ENCODE assay signal across 26 cellular contexts in the genomic region with DNA sequence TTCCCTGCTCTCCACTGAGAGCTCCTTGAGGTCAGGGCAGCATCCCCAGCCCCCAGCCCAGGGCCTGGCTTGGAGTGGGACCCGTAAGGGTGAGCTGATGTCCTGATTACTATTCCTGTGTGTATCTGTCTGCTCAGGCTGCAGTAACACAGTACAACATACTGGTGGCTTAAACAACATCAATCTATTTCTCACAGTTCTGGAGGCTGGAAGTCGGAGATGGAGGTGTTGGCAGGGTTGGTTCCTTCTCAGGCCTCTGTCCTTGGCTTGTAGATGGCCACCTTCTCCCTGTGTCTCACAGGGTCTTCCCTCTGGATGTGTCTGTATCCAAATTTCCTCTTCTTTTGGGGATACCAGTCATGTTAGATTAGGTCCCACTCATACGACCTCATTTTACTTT.
"Had no signal": no experiment of that assay in that cellular context is flagged by ENCODE, and none has a peak within 500 bp of the region (broad histone marks: within the 10 kb centered on the region; RNA-seq: fewer than 3 reads in every experiment).

No MANE protein-coding gene starts in this region.

- H3K4me3 Mint-ChIP-seq: dendritic cell treated with granulocyte-macrophage colony-stimulating factor and Interleukin-4, amounts not matched to agents 40 ng/mL and 50 ng/mL, for 4 days; mesothelial cell of epicardium; stimulated activated effector memory CD8-positive, alpha-beta T cell treated with anti-CD3 and anti-CD28 coated beads, Interleukin-12 subunit alpha, Interleukin-12 subunit beta, amount 100 ng/mL, for 72 hours had no signal

- H3K4me1 Mint-ChIP-seq: mesothelial cell of epicardium had no signal

- H3K79me2 ChIP-seq: hepatocyte, parathyroid adenoma had no signal

- H3K9me3 ChIP-seq: colonic mucosa, heart left ventricle, mucosa of descending colon, testis, tibial artery, upper lobe of left lung had no signal

- H3K36me3 Mint-ChIP-seq: mesothelial cell of epicardium; stimulated activated effector memory CD8-positive, alpha-beta T cell treated with anti-CD3 and anti-CD28 coated beads, Interleukin-12 subunit alpha, Interleukin-12 subunit beta, amount 100 ng/mL, for 72 hours had no signal

- H3K4me3 ChIP-seq: colonic mucosa, gastroesophageal sphincter, hepatocyte, lung, mucosa of descending colon, sigmoid colon, tibial artery, upper lobe of left lung had no signal

- DNase-seq: colonic mucosa; effector CD8-positive, alpha-beta T cell; foreskin keratinocyte; heart left ventricle; kidney; mesenchymal stem cell; mucosa of descending colon; sigmoid colon; stimulated activated CD4-positive, alpha-beta T cell treated with anti-CD3 and anti-CD28 coated beads, Interleukin-2, amount 100 ng/mL, for 24 hours; stimulated activated CD4-positive, alpha-beta T cell treated with anti-CD3 and anti-CD28 coated beads, Interleukin-4, amount 100 ng/mL, for 24 hours; stimulated activated naive CD8-positive, alpha-beta T cell treated with anti-CD3 and anti-CD28 coated beads, Interleukin-15, Interleukin-2, amounts not matched to agents 100 U/mL and 50 U/mL, for 24 hours; testis; tibial artery; upper lobe of left lung had no signal

- H3K27ac ChIP-seq: colonic mucosa, epithelial cell of prostate, foreskin keratinocyte, gastroesophageal sphincter, heart left ventricle, hepatocyte, parathyroid adenoma, sigmoid colon, testis, tibial artery, upper lobe of left lung had no signal

- H3K36me3 ChIP-seq: colonic mucosa, gastroesophageal sphincter, heart left ventricle, sigmoid colon, tibial artery, upper lobe of left lung had no signal

- H3K4me1 ChIP-seq: colonic mucosa, foreskin keratinocyte, gastroesophageal sphincter, parathyroid adenoma, sigmoid colon, testis had no signal

- H3K9me3 Mint-ChIP-seq: dendritic cell treated with granulocyte-macrophage colony-stimulating factor and Interleukin-4, amounts not matched to agents 40 ng/mL and 50 ng/mL, for 4 days; stimulated activated effector memory CD8-positive, alpha-beta T cell treated with anti-CD3 and anti-CD28 coated beads, Interleukin-12 subunit alpha, Interleukin-12 subunit beta, amount 100 ng/mL, for 72 hours had no signal

- FAIRE-seq: kidney, urothelium cell line had no signal

- H3K27ac Mint-ChIP-seq: dendritic cell treated with granulocyte-macrophage colony-stimulating factor and Interleukin-4, amounts not matched to agents 40 ng/mL and 50 ng/mL, for 4 days; endodermal cell; mesothelial cell of epicardium; naive thymus-derived CD4-positive, alpha-beta T cell; progenitor cell of endocrine pancreas; stimulated activated effector memory CD8-positive, alpha-beta T cell treated with anti-CD3 and anti-CD28 coated beads, Interleukin-12 subunit alpha, Interleukin-12 subunit beta, amount 100 ng/mL, for 72 hours had no signal

- H3K9ac ChIP-seq: parathyroid adenoma had no signal

- H3K27me3 ChIP-seq: colonic mucosa, testis, upper lobe of left lung had no signal
